ENCODE assay signal across 8 cellular contexts in genomic region chr4:10019521-10020051, GRCh38. TPM values are rescaled to one million over a fixed set of nuclear protein-coding genes. Genes with fewer than 3 reads are reported as not detected.
DNase-seq lines count a peak whose midpoint lies in the region; ATAC-seq and TF ChIP-seq lines count a peak whose summit lies in the region.

No MANE protein-coding gene starts in this region.

- no peaks in the 10 kb centered on the region for H3K36me3 ChIP-seq in NT2/D1 (ENCODE audit: insufficient read depth, insufficient read length, low read length)

- H3K9me3 Mint-ChIP-seq in CD14-positive monocyte (no peaks in the 10 kb centered on the region), nephron (no peaks in the 10 kb centered on the region)

- ATAC-seq in omental fat pad (ENCODE audit: low FRiP score) (no peak), HG02852 (IDR thresholded peaks at IDR 0.05; ENCODE audit: unreplicated experiment) (no peak)

- H3K4me3 Mint-ChIP-seq in CD14-positive monocyte = peak overlapping the region; percentile 78 to 92
- peak overlapping the region; percentile 72 to 87 (median 78) for H3K4me3 Mint-ChIP-seq in nephron

- peaks cover 6% of the 10 kb centered on the region for H3K4me1 ChIP-seq in NT2/D1 (ENCODE audit: insufficient read depth, insufficient read length)

- peaks cover 24% of the 10 kb centered on the region for H3K27me3 ChIP-seq in NT2/D1 (ENCODE audit: insufficient read depth, insufficient read length)

- peak overlapping the region; percentile 74 for H3K9ac ChIP-seq in NT2/D1 (ENCODE audit: insufficient read length, low read depth)

- H3K27ac Mint-ChIP-seq in CD14-positive monocyte (peak overlapping the region; percentile 97 to 99 (median 97)), nephron (peak overlapping the region; percentile 88 to 98 (median 98))

- peak overlapping the region; percentile 38 for H3K4me3 ChIP-seq in NT2/D1 (ENCODE audit: insufficient read length, low read depth)
- H3K4me3 ChIP-seq in epithelial cell of esophagus (ENCODE audit: low read length) = peak overlapping the region; percentile 41

- no peaks in the 10 kb centered on the region for H3K9me3 ChIP-seq in NT2/D1 (ENCODE audit: insufficient read depth, low read length)

- H3K36me3 Mint-ChIP-seq in CD14-positive monocyte (peaks cover 27 to 35% of the 10 kb centered on the region in 2 donors), nephron (ENCODE audit: low read depth) (no peaks in the 10 kb centered on the region)

- TF ChIP-seq CTCF in CD14-positive monocyte (IDR thresholded peaks at IDR 0.05) = no peak
- no peak for TF ChIP-seq CTCF in epithelial cell of esophagus (IDR thresholded peaks at IDR 0.05; ENCODE audit: insufficient read depth, low read depth, low read length, missing control alignments)
- TF ChIP-seq CTCF in nephron (IDR thresholded peaks at IDR 0.05; ENCODE audit: unreplicated experiment in 3 of 3) = no peak
- no peak for TF ChIP-seq CTCF in omental fat pad (IDR thresholded peaks at IDR 0.05)

- H3K27me3 Mint-ChIP-seq in CD14-positive monocyte (ENCODE audit: low read depth in 3 of 3) (peaks cover 0 to 2% (median 0%) of the 10 kb centered on the region in 3 donors), nephron (ENCODE audit: low read depth) (peaks cover 18% of the 10 kb centered on the region)

- intact Hi-C loops in CD14-positive monocyte (cut with micrococcal nuclease) = loop anchor here (1.0 to 5.0 kb wide), 4 partner anchors 43 to 252 kb away; partner anchors contain the start of gene WDR1 (in 2 of the 2)

- DNase-seq in CD14-positive monocyte (ENCODE audit: low spot score) = no peak
- no peak for DNase-seq in NT2/D1 (ENCODE audit: low read depth, low spot score)
- DNase-seq in epithelial cell of esophagus (ENCODE audit: low read depth) = peak; percentile 34
- no peak for DNase-seq in omental fat pad (ENCODE audit: low spot score)
- no peak for DNase-seq in Ammon's horn (ENCODE audit: low spot score)
- DNase-seq in kidney tubule cell (ENCODE audit: low spot score) = no peak

- H3K4me1 Mint-ChIP-seq in CD14-positive monocyte (peaks cover 74% of the 10 kb centered on the region), nephron (peaks cover 47% of the 10 kb centered on the region)

RNA-seq across cellular contexts. Expression of gene SLC2A9, which starts 1.7 kb away (rescaled TPM):
- polyA plus RNA-seq in CD14-positive monocyte = 10 to 100 TPM; 34.7 to 38.6 TPM
- total RNA-seq in omental fat pad = 1 to 10 TPM; 4.7 to 8.5 (median 7.3) TPM
